ENCODE assay signal across 10 cellular contexts in genomic region chr22:42644422-42645340, GRCh38. TPM values are rescaled to one million over a fixed set of nuclear protein-coding genes. Genes with fewer than 3 reads are reported as not detected.
DNase-seq lines count a peak whose midpoint lies in the region; ATAC-seq and TF ChIP-seq lines count a peak whose summit lies in the region.
"Had no signal": no experiment of that assay in that cellular context is flagged by ENCODE, and none has a peak within 500 bp of the region (broad histone marks: within the 10 kb centered on the region; RNA-seq: fewer than 3 reads in every experiment).

No MANE protein-coding gene starts in this region.

- TF ChIP-seq CTCF in vagina (IDR thresholded peaks at IDR 0.05), result no peak

- no peaks in the 10 kb centered on the region for H3K9me3 ChIP-seq in muscle layer of duodenum (ENCODE audit: control insufficient read depth in 1 of 2, low read length in 2 of 2)
- no peaks in the 10 kb centered on the region for H3K9me3 ChIP-seq in vagina
- H3K9me3 ChIP-seq: neutrophil had no signal

- H3K27ac ChIP-seq in muscle layer of duodenum (ENCODE audit: low read length) (peak overlapping the region; percentile 85), vagina (peak overlapping the region; percentile 99)
- H3K27ac ChIP-seq: neutrophil had no signal

- H3K4me1 ChIP-seq in muscle layer of duodenum (ENCODE audit: control insufficient read depth in 1 of 2, insufficient read depth in 2 of 2, low read length in 2 of 2) (peaks cover 41 to 55% of the 10 kb centered on the region in 2 donors), vagina (peaks cover 73% of the 10 kb centered on the region)

- H3K4me3 ChIP-seq in muscle layer of duodenum (ENCODE audit: low read depth in 1 of 2, low read length in 2 of 2), result peak overlapping the region; percentile 47 to 52
- peak overlapping the region; percentile 46 to 90 for H3K4me3 ChIP-seq in vagina

- no peaks in the 10 kb centered on the region for H3K36me3 Mint-ChIP-seq in activated naive CD4-positive, alpha-beta T cell treated with anti-CD3 and anti-CD28 coated beads, Interleukin-2, amount 50 U/mL, for 72 hours
- no peaks in the 10 kb centered on the region for H3K36me3 Mint-ChIP-seq in activated naive CD4-positive, alpha-beta T cell treated with anti-CD3 and anti-CD28 coated beads, Interleukin-2, amount 10 ng/mL, durations not matched to agents 7 days and 5 days

- H3K27me3 ChIP-seq in muscle layer of duodenum (ENCODE audit: low read depth, low read length), result no peaks in the 10 kb centered on the region
- H3K27me3 ChIP-seq in vagina, result no peaks in the 10 kb centered on the region
- H3K27me3 ChIP-seq: neutrophil had no signal

- no peaks in the 10 kb centered on the region for H3K9me3 Mint-ChIP-seq in activated naive CD4-positive, alpha-beta T cell treated with anti-CD3 and anti-CD28 coated beads, Interleukin-2, amount 50 U/mL, for 72 hours
- no peaks in the 10 kb centered on the region for H3K9me3 Mint-ChIP-seq in activated naive CD4-positive, alpha-beta T cell treated with anti-CD3 and anti-CD28 coated beads, Interleukin-2, amount 10 ng/mL, durations not matched to agents 7 days and 5 days

- H3K27me3 Mint-ChIP-seq in activated naive CD4-positive, alpha-beta T cell treated with anti-CD3 and anti-CD28 coated beads, Interleukin-2, amount 10 ng/mL, durations not matched to agents 7 days and 5 days, result no peaks in the 10 kb centered on the region

- H3K36me3 ChIP-seq in muscle layer of duodenum (ENCODE audit: control insufficient read depth in 1 of 2, insufficient read depth in 2 of 2, low read length in 2 of 2) (no peaks in the 10 kb centered on the region), vagina (no peaks in the 10 kb centered on the region)
- H3K36me3 ChIP-seq: neutrophil had no signal

- no peak overlapping the region for H3K4me3 Mint-ChIP-seq in activated naive CD4-positive, alpha-beta T cell treated with anti-CD3 and anti-CD28 coated beads, Interleukin-2, amount 10 ng/mL, durations not matched to agents 7 days and 5 days

- intact Hi-C loops in vagina (cut with DNase I), result no loop called here

- ATAC-seq in activated naive CD4-positive, alpha-beta T cell treated with anti-CD3 and anti-CD28 coated beads, Interleukin-2, amount 50 U/mL, for 72 hours, result no peak
- no peak for ATAC-seq in HG03039 (IDR thresholded peaks at IDR 0.05; ENCODE audit: unreplicated experiment)

- no peak for DNase-seq in activated naive CD4-positive, alpha-beta T cell treated with anti-CD3 and anti-CD28 coated beads, Interleukin-2, amount 50 U/mL, for 72 hours (ENCODE audit: low spot score in 2 of 2)
- DNase-seq in activated naive CD4-positive, alpha-beta T cell treated with anti-CD3 and anti-CD28 coated beads, Interleukin-2, amount 10 ng/mL, durations not matched to agents 7 days and 5 days, result no peak
- DNase-seq in dermis microvascular lymphatic vessel endothelial cell (ENCODE audit: low read depth in 2 of 2) (peak; percentile 73 to 80), vagina (ENCODE audit: extremely low spot score in 2 of 2) (no peak), glomerular visceral epithelial cell (ENCODE audit: extremely low spot score) (no peak), SW 1271 (lab: John Stamatoyannopoulos, UW) (no peak)
- DNase-seq: NCI-H524 treated with DMSO at 0.1 percent for 48 hours had no signal

- CTCF ChIA-PET in activated naive CD4-positive, alpha-beta T cell treated with anti-CD3 and anti-CD28 coated beads, Interleukin-2, amount 10 ng/mL, durations not matched to agents 7 days and 5 days (lab: Charles Lee), result interaction anchor here (0.6 kb wide), 1 partner anchor 437 kb away, joined by 3 read pairs; no protein-coding TSS in a partner anchor

- peak overlapping the region; percentile 32 to 33 for H3K27ac Mint-ChIP-seq in activated naive CD4-positive, alpha-beta T cell treated with anti-CD3 and anti-CD28 coated beads, Interleukin-2, amount 50 U/mL, for 72 hours
- H3K27ac Mint-ChIP-seq in activated naive CD4-positive, alpha-beta T cell treated with anti-CD3 and anti-CD28 coated beads, Interleukin-2, amount 10 ng/mL, durations not matched to agents 7 days and 5 days, result no peak overlapping the region

- peaks cover 32% of the 10 kb centered on the region for H3K4me1 Mint-ChIP-seq in activated naive CD4-positive, alpha-beta T cell treated with anti-CD3 and anti-CD28 coated beads, Interleukin-2, amount 10 ng/mL, durations not matched to agents 7 days and 5 days

- no peak for TF ChIP-seq POLR2A in vagina (IDR thresholded peaks at IDR 0.05)

RNA-seq across cellular contexts. Expression of gene ATP5MGL, which starts 4.3 kb away (rescaled TPM):
- 1 to 10 TPM in 1 of 2 donors, under 1 TPM in 1; 0.89 to 1.4 TPM for total RNA-seq in activated naive CD4-positive, alpha-beta T cell treated with anti-CD3 and anti-CD28 coated beads, Interleukin-2, amount 50 U/mL, for 72 hours
- total RNA-seq in dermis microvascular lymphatic vessel endothelial cell, result 0.25 and 0.39 TPM in 2 replicates
- not detected for total RNA-seq in vagina

RNA-seq across cellular contexts. Expression of gene CYB5R3, which starts 4.5 kb away (rescaled TPM):
- 10 to 100 TPM; 49.7 to 84.6 TPM for total RNA-seq in activated naive CD4-positive, alpha-beta T cell treated with anti-CD3 and anti-CD28 coated beads, Interleukin-2, amount 50 U/mL, for 72 hours
- total RNA-seq in dermis microvascular lymphatic vessel endothelial cell (105 and 190 TPM in 2 replicates), vagina (174 TPM)

RNA-seq across cellular contexts. Expression of gene POLDIP3, which starts 30.0 kb away (rescaled TPM):
- 100 to 1,000 TPM in 1 of 2 donors, 10 to 100 TPM in 1; 71.9 to 126 TPM for total RNA-seq in activated naive CD4-positive, alpha-beta T cell treated with anti-CD3 and anti-CD28 coated beads, Interleukin-2, amount 50 U/mL, for 72 hours
- 23.0 and 27.2 TPM in 2 replicates for total RNA-seq in dermis microvascular lymphatic vessel endothelial cell
- total RNA-seq in vagina, result 34.9 TPM

Comparison
In these comparisons a context has a peak if more than half of its experiments do, and no peak if none do; other contexts are left out.
1. DNase-seq: peak in dermis microvascular lymphatic vessel endothelial cell (2 of 2); none in activated naive CD4-positive, alpha-beta T cell treated with anti-CD3 and anti-CD28 coated beads, Interleukin-2, amount 50 U/mL, for 72 hours (0 of 2), activated naive CD4-positive, alpha-beta T cell treated with anti-CD3 and anti-CD28 coated beads, Interleukin-2, amount 10 ng/mL, durations not matched to agents 7 days and 5 days (single experiment), vagina (0 of 2), glomerular visceral epithelial cell (single experiment) and SW 1271 (0 of 2).